In the genomic region with DNA sequence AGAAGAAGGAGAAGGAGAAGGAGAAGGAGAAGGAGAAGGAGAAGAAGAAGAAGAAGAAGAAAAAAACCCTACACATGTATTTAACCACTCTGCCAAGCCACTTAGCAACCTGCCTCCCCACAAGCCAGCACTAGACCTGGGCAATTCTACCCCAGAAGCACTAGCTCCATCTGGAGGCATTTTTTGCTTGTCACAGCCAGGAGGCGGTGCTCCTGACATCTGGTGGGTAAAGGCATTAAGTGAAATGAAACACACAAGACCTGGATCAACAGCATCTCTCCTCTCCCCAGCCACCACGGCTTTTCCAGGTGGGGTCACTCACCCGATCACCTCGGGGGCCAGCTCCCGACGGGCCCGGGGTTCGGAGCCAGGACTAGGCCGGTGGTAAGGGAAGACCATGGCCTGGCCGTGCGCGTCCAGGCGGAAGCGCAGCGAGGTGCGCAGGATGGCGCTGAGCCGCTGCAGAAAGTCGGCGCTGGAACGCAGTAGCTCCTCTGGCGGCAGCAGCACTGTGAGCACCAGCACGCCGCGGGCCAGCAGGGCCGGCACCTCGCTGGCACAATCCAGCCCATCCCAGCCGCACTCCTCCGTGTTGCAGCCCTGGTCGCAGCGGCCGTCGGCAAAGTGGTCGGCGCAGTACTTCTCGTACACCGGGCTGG, we compare ENCODE assay signal across 1 cellular context.
TF ChIP-seq lines count a peak whose summit lies in the region.

No MANE protein-coding gene starts in this region.

TF ChIP-seq in GM23338, 12 proteins besides CTCF, POLR2A, EP300 and RAD21 (continued from another document):
- TF ChIP-seq, protein P1, sequence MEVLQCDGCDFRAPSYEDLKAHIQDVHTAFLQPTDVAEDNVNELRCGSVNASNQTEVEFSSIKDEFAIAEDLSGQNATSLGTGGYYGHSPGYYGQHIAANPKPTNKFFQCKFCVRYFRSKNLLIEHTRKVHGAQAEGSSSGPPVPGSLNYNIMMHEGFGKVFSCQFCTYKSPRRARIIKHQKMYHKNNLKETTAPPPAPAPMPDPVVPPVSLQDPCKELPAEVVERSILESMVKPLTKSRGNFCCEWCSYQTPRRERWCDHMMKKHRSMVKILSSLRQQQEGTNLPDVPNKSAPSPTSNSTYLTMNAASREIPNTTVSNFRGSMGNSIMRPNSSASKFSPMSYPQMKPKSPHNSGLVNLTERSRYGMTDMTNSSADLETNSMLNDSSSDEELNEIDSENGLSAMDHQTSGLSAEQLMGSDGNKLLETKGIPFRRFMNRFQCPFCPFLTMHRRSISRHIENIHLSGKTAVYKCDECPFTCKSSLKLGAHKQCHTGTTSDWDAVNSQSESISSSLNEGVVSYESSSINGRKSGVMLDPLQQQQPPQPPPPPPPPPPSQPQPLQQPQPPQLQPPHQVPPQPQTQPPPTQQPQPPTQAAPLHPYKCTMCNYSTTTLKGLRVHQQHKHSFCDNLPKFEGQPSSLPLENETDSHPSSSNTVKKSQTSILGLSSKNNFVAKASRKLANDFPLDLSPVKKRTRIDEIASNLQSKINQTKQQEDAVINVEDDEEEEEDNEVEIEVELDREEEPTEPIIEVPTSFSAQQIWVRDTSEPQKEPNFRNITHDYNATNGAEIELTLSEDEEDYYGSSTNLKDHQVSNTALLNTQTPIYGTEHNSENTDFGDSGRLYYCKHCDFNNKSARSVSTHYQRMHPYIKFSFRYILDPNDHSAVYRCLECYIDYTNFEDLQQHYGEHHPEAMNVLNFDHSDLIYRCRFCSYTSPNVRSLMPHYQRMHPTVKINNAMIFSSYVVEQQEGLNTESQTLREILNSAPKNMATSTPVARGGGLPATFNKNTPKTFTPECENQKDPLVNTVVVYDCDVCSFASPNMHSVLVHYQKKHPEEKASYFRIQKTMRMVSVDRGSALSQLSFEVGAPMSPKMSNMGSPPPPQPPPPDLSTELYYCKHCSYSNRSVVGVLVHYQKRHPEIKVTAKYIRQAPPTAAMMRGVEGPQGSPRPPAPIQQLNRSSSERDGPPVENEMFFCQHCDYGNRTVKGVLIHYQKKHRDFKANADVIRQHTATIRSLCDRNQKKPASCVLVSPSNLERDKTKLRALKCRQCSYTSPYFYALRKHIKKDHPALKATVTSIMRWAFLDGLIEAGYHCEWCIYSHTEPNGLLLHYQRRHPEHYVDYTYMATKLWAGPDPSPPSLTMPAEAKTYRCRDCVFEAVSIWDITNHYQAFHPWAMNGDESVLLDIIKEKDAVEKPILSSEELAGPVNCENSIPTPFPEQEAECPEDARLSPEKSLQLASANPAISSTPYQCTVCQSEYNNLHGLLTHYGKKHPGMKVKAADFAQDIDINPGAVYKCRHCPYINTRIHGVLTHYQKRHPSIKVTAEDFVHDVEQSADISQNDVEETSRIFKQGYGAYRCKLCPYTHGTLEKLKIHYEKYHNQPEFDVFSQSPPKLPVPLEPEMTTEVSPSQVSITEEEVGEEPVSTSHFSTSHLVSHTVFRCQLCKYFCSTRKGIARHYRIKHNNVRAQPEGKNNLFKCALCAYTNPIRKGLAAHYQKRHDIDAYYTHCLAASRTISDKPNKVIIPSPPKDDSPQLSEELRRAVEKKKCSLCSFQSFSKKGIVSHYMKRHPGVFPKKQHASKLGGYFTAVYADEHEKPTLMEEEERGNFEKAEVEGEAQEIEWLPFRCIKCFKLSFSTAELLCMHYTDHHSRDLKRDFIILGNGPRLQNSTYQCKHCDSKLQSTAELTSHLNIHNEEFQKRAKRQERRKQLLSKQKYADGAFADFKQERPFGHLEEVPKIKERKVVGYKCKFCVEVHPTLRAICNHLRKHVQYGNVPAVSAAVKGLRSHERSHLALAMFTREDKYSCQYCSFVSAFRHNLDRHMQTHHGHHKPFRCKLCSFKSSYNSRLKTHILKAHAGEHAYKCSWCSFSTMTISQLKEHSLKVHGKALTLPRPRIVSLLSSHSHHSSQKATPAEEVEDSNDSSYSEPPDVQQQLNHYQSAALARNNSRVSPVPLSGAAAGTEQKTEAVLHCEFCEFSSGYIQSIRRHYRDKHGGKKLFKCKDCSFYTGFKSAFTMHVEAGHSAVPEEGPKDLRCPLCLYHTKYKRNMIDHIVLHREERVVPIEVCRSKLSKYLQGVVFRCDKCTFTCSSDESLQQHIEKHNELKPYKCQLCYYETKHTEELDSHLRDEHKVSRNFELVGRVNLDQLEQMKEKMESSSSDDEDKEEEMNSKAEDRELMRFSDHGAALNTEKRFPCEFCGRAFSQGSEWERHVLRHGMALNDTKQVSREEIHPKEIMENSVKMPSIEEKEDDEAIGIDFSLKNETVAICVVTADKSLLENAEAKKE (CRISPR knock-in tag; IDR thresholded peaks at IDR 0.05), result no peak
- TF ChIP-seq JUNB (IDR thresholded peaks at IDR 0.05; ENCODE audit: unreplicated experiment) (no peak), STAT1 (IDR thresholded peaks at IDR 0.05; ENCODE audit: unreplicated experiment) (no peak), POLR2AphosphoS5 (IDR thresholded peaks at IDR 0.05; ENCODE audit: low read depth) (no peak)
- TF ChIP-seq, protein P2, sequence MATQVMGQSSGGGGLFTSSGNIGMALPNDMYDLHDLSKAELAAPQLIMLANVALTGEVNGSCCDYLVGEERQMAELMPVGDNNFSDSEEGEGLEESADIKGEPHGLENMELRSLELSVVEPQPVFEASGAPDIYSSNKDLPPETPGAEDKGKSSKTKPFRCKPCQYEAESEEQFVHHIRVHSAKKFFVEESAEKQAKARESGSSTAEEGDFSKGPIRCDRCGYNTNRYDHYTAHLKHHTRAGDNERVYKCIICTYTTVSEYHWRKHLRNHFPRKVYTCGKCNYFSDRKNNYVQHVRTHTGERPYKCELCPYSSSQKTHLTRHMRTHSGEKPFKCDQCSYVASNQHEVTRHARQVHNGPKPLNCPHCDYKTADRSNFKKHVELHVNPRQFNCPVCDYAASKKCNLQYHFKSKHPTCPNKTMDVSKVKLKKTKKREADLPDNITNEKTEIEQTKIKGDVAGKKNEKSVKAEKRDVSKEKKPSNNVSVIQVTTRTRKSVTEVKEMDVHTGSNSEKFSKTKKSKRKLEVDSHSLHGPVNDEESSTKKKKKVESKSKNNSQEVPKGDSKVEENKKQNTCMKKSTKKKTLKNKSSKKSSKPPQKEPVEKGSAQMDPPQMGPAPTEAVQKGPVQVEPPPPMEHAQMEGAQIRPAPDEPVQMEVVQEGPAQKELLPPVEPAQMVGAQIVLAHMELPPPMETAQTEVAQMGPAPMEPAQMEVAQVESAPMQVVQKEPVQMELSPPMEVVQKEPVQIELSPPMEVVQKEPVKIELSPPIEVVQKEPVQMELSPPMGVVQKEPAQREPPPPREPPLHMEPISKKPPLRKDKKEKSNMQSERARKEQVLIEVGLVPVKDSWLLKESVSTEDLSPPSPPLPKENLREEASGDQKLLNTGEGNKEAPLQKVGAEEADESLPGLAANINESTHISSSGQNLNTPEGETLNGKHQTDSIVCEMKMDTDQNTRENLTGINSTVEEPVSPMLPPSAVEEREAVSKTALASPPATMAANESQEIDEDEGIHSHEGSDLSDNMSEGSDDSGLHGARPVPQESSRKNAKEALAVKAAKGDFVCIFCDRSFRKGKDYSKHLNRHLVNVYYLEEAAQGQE (IDR thresholded peaks at IDR 0.05; ENCODE audit: unreplicated experiment), result no peak
